ENCODE assay signal across 9 cellular contexts in genomic region chr16:14186007-14186953, GRCh38.
DNase-seq lines count a peak whose midpoint lies in the region; ATAC-seq lines count a peak whose summit lies in the region.
"Had no signal": no experiment of that assay in that cellular context is flagged by ENCODE, and none has a peak within 500 bp of the region (broad histone marks: within the 10 kb centered on the region; RNA-seq: fewer than 3 reads in every experiment).

No MANE protein-coding gene starts in this region.

- no peak for DNase-seq in activated T-cell treated with anti-CD3 and anti-CD28 coated beads, Interleukin-2, amount 50 U/mL, for 4 hours
- no peak for DNase-seq in activated T-cell treated with anti-CD3 and anti-CD28 coated beads, Interleukin-2, amount 50 U/mL, for 48 hours
- DNase-seq in RKO (ENCODE audit: low spot score) (peak; percentile 40), aorta (peak; percentile 58 to 81), immature natural killer cell (no peak)

- H3K4me3 Mint-ChIP-seq in activated T-cell treated with anti-CD3 and anti-CD28 coated beads, Interleukin-2, amount 50 U/mL, for 4 hours = no peak overlapping the region
- H3K4me3 Mint-ChIP-seq in immature natural killer cell = no peak overlapping the region

- peaks cover 8% of the 10 kb centered on the region for H3K4me1 Mint-ChIP-seq in activated T-cell treated with anti-CD3 and anti-CD28 coated beads, Interleukin-2, amount 50 U/mL, for 4 hours (ENCODE audit: low read depth)
- H3K4me1 Mint-ChIP-seq in immature natural killer cell = no peaks in the 10 kb centered on the region

- H3K27ac Mint-ChIP-seq in immature natural killer cell = no peak overlapping the region

- intact Hi-C loops in aorta (cut with DNase I) = loop anchor here (5.0 to 10.0 kb wide), 3 partner anchors 109 to 264 kb away; partner anchors contain the start of genes ERCC4 (in 1 of the 2) and MRTFB (in 1 of the 2)

- peak overlapping the region; percentile 12 to 40 for H3K4me3 ChIP-seq in esophagus (ENCODE audit: low read depth in 1 of 2, low read length in 2 of 2)
- H3K4me3 ChIP-seq in muscle layer of colon (ENCODE audit: low read depth in 1 of 2, low read length in 2 of 2) = peak overlapping the region in 1 of 2 donors; percentile 46
- H3K4me3 ChIP-seq in aorta (ENCODE audit: low read length in 2 of 2) = peak overlapping the region; percentile 26 to 66
- H3K4me3 ChIP-seq: GM12878 had no signal

- H3K27me3 Mint-ChIP-seq in activated T-cell treated with anti-CD3 and anti-CD28 coated beads, Interleukin-2, amount 50 U/mL, for 4 hours (ENCODE audit: low read depth) = no peaks in the 10 kb centered on the region
- H3K27me3 Mint-ChIP-seq in immature natural killer cell (ENCODE audit: low read depth in 3 of 3) = peaks cover 0 to 2% (median 0%) of the 10 kb centered on the region in 3 donors

- peak overlapping the region; percentile 71 for H3K27ac ChIP-seq in esophagus (ENCODE audit: low read depth in 2 of 2, low read length in 1 of 2)
- peak overlapping the region; percentile 0 for H3K27ac ChIP-seq in muscle layer of colon (ENCODE audit: low read depth, low read length)
- peak overlapping the region; percentile 32 to 62 for H3K27ac ChIP-seq in aorta (ENCODE audit: low read depth in 1 of 2, low read length in 2 of 2)

- H3K36me3 ChIP-seq in esophagus (ENCODE audit: control insufficient read depth in 2 of 2, insufficient read depth in 2 of 2, low read length in 1 of 2) (no peaks in the 10 kb centered on the region), muscle layer of colon (ENCODE audit: insufficient read depth, low read length) (no peaks in the 10 kb centered on the region), aorta (ENCODE audit: control insufficient read depth in 1 of 2, insufficient read depth in 2 of 2, low read length in 1 of 2) (no peaks in the 10 kb centered on the region)

- no peaks in the 10 kb centered on the region for H3K36me3 Mint-ChIP-seq in activated T-cell treated with anti-CD3 and anti-CD28 coated beads, Interleukin-2, amount 50 U/mL, for 4 hours (ENCODE audit: insufficient read depth)
- no peaks in the 10 kb centered on the region for H3K36me3 Mint-ChIP-seq in immature natural killer cell

- no peaks in the 10 kb centered on the region for H3K27me3 ChIP-seq in esophagus (ENCODE audit: control insufficient read depth in 1 of 2, insufficient read depth in 2 of 2, low read length in 2 of 2)
- H3K27me3 ChIP-seq in muscle layer of colon (ENCODE audit: control insufficient read depth in 1 of 2, insufficient read depth in 2 of 2, low read length in 2 of 2) = no peaks in the 10 kb centered on the region
- no peaks in the 10 kb centered on the region for H3K27me3 ChIP-seq in aorta (ENCODE audit: control insufficient read depth in 1 of 2, insufficient read depth in 2 of 2, low read length in 1 of 2)

- H3K9me3 Mint-ChIP-seq in activated T-cell treated with anti-CD3 and anti-CD28 coated beads, Interleukin-2, amount 50 U/mL, for 4 hours = no peaks in the 10 kb centered on the region
- no peaks in the 10 kb centered on the region for H3K9me3 Mint-ChIP-seq in immature natural killer cell

- no peaks in the 10 kb centered on the region for H3K4me1 ChIP-seq in esophagus (ENCODE audit: control insufficient read depth in 2 of 2, insufficient read depth in 2 of 2, low read length in 1 of 2)
- peaks cover 8% of the 10 kb centered on the region for H3K4me1 ChIP-seq in muscle layer of colon (ENCODE audit: insufficient read depth, low read length)
- peaks cover 2 to 4% of the 10 kb centered on the region in 2 donors for H3K4me1 ChIP-seq in aorta (ENCODE audit: control insufficient read depth in 1 of 2, insufficient read depth in 2 of 2, low read length in 2 of 2)

- H3K9me3 ChIP-seq in esophagus (ENCODE audit: control insufficient read depth in 2 of 2, insufficient read depth in 1 of 2, low read depth in 1 of 2, low read length in 1 of 2) (no peaks in the 10 kb centered on the region), muscle layer of colon (ENCODE audit: low read length) (no peaks in the 10 kb centered on the region), aorta (ENCODE audit: control insufficient read depth, low read length) (no peaks in the 10 kb centered on the region)

- no peak overlapping the region for H3K9ac ChIP-seq in muscle layer of colon (ENCODE audit: low read length)

- 53% methylated on average over 14 of the region's 14 CpGs for WGBS in esophagus, 2 donors
- WGBS in aorta, 2 donors = 1 to 7% methylated on average over 14 of the region's 14 CpGs

- ATAC-seq in activated T-cell treated with anti-CD3 and anti-CD28 coated beads, Interleukin-2, amount 50 U/mL, for 4 hours = peak; percentile 62 to 78
- ATAC-seq in aorta (ENCODE audit: low FRiP score) (peak; percentile 80), HG03280 (IDR thresholded peaks at IDR 0.05; ENCODE audit: unreplicated experiment) (no peak)
- ATAC-seq: GM12878 had no signal

Comparison
In these comparisons a context has a peak if more than half of its experiments do, and no peak if none do; other contexts are left out.
1. DNase-seq: peak in RKO (single experiment) and aorta (2 of 2); none in activated T-cell treated with anti-CD3 and anti-CD28 coated beads, Interleukin-2, amount 50 U/mL, for 4 hours (single experiment), activated T-cell treated with anti-CD3 and anti-CD28 coated beads, Interleukin-2, amount 50 U/mL, for 48 hours (0 of 2) and immature natural killer cell (0 of 3).
2. H3K27ac ChIP-seq: peak in every context shown above with its lines; median percentile 71 in esophagus; 47 in aorta; 0 in muscle layer of colon.